20 cellular contexts compared by ENCODE assay signal in the genomic region with DNA sequence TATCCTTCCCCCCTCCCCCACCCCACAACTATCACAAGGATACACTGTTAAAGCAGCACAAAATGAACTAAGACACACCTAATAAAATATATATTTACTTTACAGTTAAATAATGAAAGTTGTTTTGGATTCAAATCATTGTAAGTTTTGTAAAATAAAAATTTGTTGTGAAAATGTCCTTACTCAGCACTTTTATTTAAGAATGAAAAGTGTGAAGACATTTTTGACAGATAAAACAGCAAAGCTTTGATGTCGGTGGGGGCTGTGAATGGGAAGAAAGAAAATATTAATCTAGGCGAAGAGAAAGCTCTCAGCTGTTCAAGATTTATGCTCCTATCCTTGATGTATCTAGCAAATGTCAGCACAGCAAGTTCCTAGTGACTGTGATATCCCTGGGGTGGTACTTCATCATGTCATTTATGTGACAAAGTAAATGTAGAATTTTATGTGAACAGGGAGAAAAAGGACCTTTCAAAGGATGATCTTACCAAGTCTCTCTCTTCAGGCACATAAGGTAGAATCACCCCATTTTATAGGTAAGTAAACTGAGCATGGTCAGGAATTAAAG.
"Had no signal": no experiment of that assay in that cellular context is flagged by ENCODE, and none has a peak within 500 bp of the region (broad histone marks: within the 10 kb centered on the region; RNA-seq: fewer than 3 reads in every experiment).

No MANE protein-coding gene starts in this region.

- H3K4me2 ChIP-seq: KMS-11, SK-N-SH had no signal

- H3K9me3 ChIP-seq: SK-N-SH had no signal

- ATAC-seq: Panc1 had no signal

- H3K27ac ChIP-seq: KMS-11, RWPE1 had no signal

- DNase-seq: Kasumi-1; NCI-H1092 treated with DMSO at 0.1 percent for 48 hours; NCI-H1436; NCI-H187; NCI-H2029; NCI-H2081 treated with DMSO at 0.1 percent for 48 hours; NCI-H2171; NCI-H226; NCI-H446; NCI-H510A; NCI-H524 treated with DMSO at 0.1 percent for 48 hours; NCI-H69; NCI-H774; NK-92 treated with Interleukin-12 subunit alpha and Interleukin-12 subunit beta, amount 100 ng/mL, for 24 hours; SHP77; SK-N-SH; SW 1271 had no signal

- H3K9ac ChIP-seq: KMS-11, SK-N-SH had no signal
